ENCODE assay signal across 34 cellular contexts in genomic region chr15:93314245-93314644, GRCh38.
"Had no signal": no experiment of that assay in that cellular context is flagged by ENCODE, and none has a peak within 500 bp of the region (broad histone marks: within the 10 kb centered on the region; RNA-seq: fewer than 3 reads in every experiment).

No MANE protein-coding gene starts in this region.

- DNase-seq: activated B cell treated with CpG ODN at 0.5 μM for 24 hours; activated CD4-positive, alpha-beta T cell treated with anti-CD3 and anti-CD28 coated beads for 48 hours; activated CD4-positive, alpha-beta T cell treated with anti-CD3 and anti-CD28 coated beads, Interleukin-2, amount 50 U/mL, for 1 hour; activated CD4-positive, alpha-beta T cell treated with anti-CD3 and anti-CD28 coated beads, Interleukin-2, amount 50 U/mL, for 48 hours; activated CD8-positive, alpha-beta memory T cell treated with anti-CD3 and anti-CD28 coated beads for 24 hours; activated CD8-positive, alpha-beta T cell treated with anti-CD3 and anti-CD28 coated beads for 36 hours; activated effector memory CD4-positive, alpha-beta T cell treated with Interleukin-2 at 50 U/mL for 16 hours; activated gamma-delta T cell treated with Interleukin-2 at 50 U/mL for 16 hours; activated naive CD4-positive, alpha-beta T cell treated with anti-CD3 and anti-CD28 coated beads, Interleukin-2, amount 50 U/mL, for 16 hours; activated naive CD4-positive, alpha-beta T cell treated with Interleukin-2 at 50 U/mL for 16 hours; activated T-cell treated with anti-CD3 and anti-CD28 coated beads, Interleukin-2, amount 50 U/mL, for 4 hours; adrenal gland; amygdala; aorta; body of pancreas; dorsolateral prefrontal cortex; effector CD4-positive, alpha-beta T cell; effector memory CD8-positive, alpha-beta T cell; esophagus squamous epithelium; foreskin melanocyte; T-helper 1 cell; T-helper 17 cell; T1000; WERI-Rb-1 had no signal

- H3K36me3 Mint-ChIP-seq: activated naive CD8-positive, alpha-beta T cell had no signal

- H3K4me3 Mint-ChIP-seq: activated B cell treated with CpG ODN at 0.5 μM for 24 hours; activated CD8-positive, alpha-beta T cell treated with anti-CD3 and anti-CD28 coated beads for 36 hours; activated naive CD8-positive, alpha-beta T cell; activated T-cell treated with anti-CD3 and anti-CD28 coated beads, Interleukin-2, amount 50 U/mL, for 4 hours; activated T-helper 17 cell treated with anti-CD3 and anti-CD28 coated beads, Interleukin-2, amount 50 U/mL, for 72 hours; central memory CD8-positive, alpha-beta T cell; dendritic cell treated with granulocyte-macrophage colony-stimulating factor and Interleukin-4, amounts not matched to agents 40 ng/mL and 50 ng/mL, for 4 days; effector memory CD8-positive, alpha-beta T cell; T-helper 17 cell; T-helper 2 cell treated with Interferon-gamma antibody and Interleukin-4, amounts not matched to agents 5 μg/mL and 100 μg/mL, for 36 hours had no signal

- H3K27ac Mint-ChIP-seq: activated B cell treated with CpG ODN at 0.5 μM for 24 hours; activated CD8-positive, alpha-beta T cell treated with anti-CD3 and anti-CD28 coated beads for 36 hours; activated naive CD8-positive, alpha-beta T cell; activated T-helper 17 cell treated with anti-CD3 and anti-CD28 coated beads, Interleukin-2, amount 50 U/mL, for 72 hours; dendritic cell treated with granulocyte-macrophage colony-stimulating factor and Interleukin-4, amounts not matched to agents 40 ng/mL and 50 ng/mL, for 4 days; T-helper 17 cell; T-helper 2 cell treated with Interferon-gamma antibody and Interleukin-4, amounts not matched to agents 5 μg/mL and 100 μg/mL, for 36 hours had no signal

- H3K27ac ChIP-seq: adrenal gland, body of pancreas, breast epithelium, cardiac muscle cell, coronary artery, esophagus squamous epithelium, gastroesophageal sphincter, WERI-Rb-1 had no signal

- H3K4me1 Mint-ChIP-seq: activated B cell treated with CpG ODN at 0.5 μM for 24 hours; activated T-helper 17 cell treated with anti-CD3 and anti-CD28 coated beads, Interleukin-2, amount 50 U/mL, for 72 hours; central memory CD8-positive, alpha-beta T cell; T-helper 17 cell had no signal

- H3K27me3 Mint-ChIP-seq: activated B cell treated with CpG ODN at 0.5 μM for 24 hours had no signal

- H3K4me1 ChIP-seq: adrenal gland, body of pancreas, breast epithelium, esophagus squamous epithelium had no signal

- H3K9me3 ChIP-seq: adrenal gland, body of pancreas, breast epithelium, esophagus squamous epithelium, gastroesophageal sphincter had no signal

- H3K27me3 ChIP-seq: adrenal gland, body of pancreas, breast epithelium, esophagus squamous epithelium, gastroesophageal sphincter had no signal

- H3K36me3 ChIP-seq: adrenal gland, breast epithelium, cardiac muscle cell, esophagus squamous epithelium, gastroesophageal sphincter, WERI-Rb-1 had no signal

- H3K4me3 ChIP-seq: adrenal gland, body of pancreas, breast epithelium, cardiac muscle cell, coronary artery, dorsolateral prefrontal cortex, esophagus squamous epithelium, gastroesophageal sphincter had no signal

- ATAC-seq: activated CD4-positive, CD25-positive, alpha-beta regulatory T cell treated with anti-CD3 and anti-CD28 coated beads, Interleukin-2, amount 50 U/mL, for 24 hours; activated CD8-positive, alpha-beta T cell treated with anti-CD3 and anti-CD28 coated beads for 36 hours; activated T-cell treated with anti-CD3 and anti-CD28 coated beads, Interleukin-2, amount 50 U/mL, for 4 hours; activated T-helper 17 cell treated with anti-CD3 and anti-CD28 coated beads, Interleukin-2, amount 50 U/mL, for 72 hours; body of pancreas; effector memory CD8-positive, alpha-beta T cell; gastroesophageal sphincter; T-helper 17 cell had no signal

- H3K9me3 Mint-ChIP-seq: activated B cell treated with CpG ODN at 0.5 μM for 24 hours; activated CD8-positive, alpha-beta T cell treated with anti-CD3 and anti-CD28 coated beads for 36 hours; activated T-cell treated with anti-CD3 and anti-CD28 coated beads, Interleukin-2, amount 50 U/mL, for 4 hours; activated T-helper 17 cell treated with anti-CD3 and anti-CD28 coated beads, Interleukin-2, amount 50 U/mL, for 72 hours; central memory CD8-positive, alpha-beta T cell; dendritic cell treated with granulocyte-macrophage colony-stimulating factor and Interleukin-4, amounts not matched to agents 40 ng/mL and 50 ng/mL, for 4 days; effector memory CD8-positive, alpha-beta T cell; T-helper 2 cell treated with Interferon-gamma antibody and Interleukin-4, amounts not matched to agents 5 μg/mL and 100 μg/mL, for 36 hours had no signal
